ENCODE assay signal across 8 cellular contexts in the genomic region with DNA sequence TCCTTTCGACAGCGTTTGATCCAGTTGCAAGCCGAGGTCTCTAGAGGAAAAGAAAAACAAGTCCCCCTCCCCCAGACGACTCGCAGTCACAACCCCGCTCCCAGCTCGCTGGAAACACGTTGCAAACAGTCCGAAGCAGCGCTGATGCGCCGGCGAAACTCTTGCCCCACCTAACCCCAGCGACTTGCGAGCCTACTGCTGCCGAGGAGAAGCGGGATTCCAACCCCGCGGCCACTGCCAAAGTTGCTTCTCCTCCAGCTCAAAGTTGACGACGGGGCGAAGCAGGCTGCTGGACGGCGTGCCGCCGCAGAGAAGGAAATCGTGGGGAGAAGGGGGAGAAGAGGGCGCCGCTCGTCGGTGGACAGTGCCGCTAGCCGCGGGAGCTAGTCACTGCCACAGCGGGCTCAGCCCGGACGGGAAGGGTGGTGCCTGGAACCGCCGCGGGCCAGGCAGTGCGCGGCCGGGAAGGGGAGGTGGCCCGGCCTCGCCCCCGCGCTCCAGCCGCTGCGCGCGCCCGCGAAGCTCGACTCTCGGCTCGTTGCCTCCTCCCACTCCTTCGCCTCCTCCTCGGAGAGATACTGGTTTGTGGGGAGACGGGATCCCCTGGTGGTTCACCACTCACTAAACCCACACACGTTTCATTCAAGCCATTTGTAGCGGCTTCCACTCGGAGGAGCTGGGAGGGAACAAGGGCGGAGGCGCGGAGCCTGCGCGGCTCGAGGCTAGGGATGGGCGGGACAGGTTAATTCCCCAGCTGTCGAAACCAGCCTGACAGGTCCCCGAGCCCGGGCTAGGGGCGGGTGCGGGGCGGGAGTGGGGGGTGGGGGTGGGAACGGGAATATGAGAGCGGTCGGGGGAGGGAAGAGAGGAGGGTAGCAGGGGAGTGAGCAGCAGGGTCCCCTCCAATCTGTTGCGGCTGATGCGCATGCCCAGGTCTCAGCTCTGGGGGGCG. TPM values are rescaled to one million over a fixed set of nuclear protein-coding genes. Genes with fewer than 3 reads are reported as not detected.
A peak's percentile ranks its signal among the peaks of the same experiment; 100 is the strongest.
DNase-seq lines count a peak whose midpoint lies in the region; ATAC-seq and TF ChIP-seq lines count a peak whose summit lies in the region.

A gene with protein sequence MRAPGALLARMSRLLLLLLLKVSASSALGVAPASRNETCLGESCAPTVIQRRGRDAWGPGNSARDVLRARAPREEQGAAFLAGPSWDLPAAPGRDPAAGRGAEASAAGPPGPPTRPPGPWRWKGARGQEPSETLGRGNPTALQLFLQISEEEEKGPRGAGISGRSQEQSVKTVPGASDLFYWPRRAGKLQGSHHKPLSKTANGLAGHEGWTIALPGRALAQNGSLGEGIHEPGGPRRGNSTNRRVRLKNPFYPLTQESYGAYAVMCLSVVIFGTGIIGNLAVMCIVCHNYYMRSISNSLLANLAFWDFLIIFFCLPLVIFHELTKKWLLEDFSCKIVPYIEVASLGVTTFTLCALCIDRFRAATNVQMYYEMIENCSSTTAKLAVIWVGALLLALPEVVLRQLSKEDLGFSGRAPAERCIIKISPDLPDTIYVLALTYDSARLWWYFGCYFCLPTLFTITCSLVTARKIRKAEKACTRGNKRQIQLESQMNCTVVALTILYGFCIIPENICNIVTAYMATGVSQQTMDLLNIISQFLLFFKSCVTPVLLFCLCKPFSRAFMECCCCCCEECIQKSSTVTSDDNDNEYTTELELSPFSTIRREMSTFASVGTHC (minus strand): TSS at position 392 of the 952 bp plus-strand sequence. CDS start 816 bp downstream, outside the sequence.

- H3K27me3 Mint-ChIP-seq in CD14-positive monocyte (ENCODE audit: low read depth in 3 of 3) = peaks cover 49 to 67% (median 53%) of the 10 kb centered on the region in 3 donors
- peaks cover 61% of the 10 kb centered on the region for H3K27me3 Mint-ChIP-seq in activated naive CD8-positive, alpha-beta T cell treated with anti-CD3 and anti-CD28 coated beads, Interleukin-2, amount 50 U/mL, for 24 hours

- H3K4me2 ChIP-seq in osteoblast (ENCODE audit: insufficient read depth, low read length) (peak within 1 kb of the TSS; percentile 73), OCI-LY7 (ENCODE audit: low read length) (no peak within 1 kb of the TSS)

- no peaks in the 10 kb centered on the region for H4K20me1 ChIP-seq in osteoblast (ENCODE audit: insufficient read depth, low read length)
- no peaks in the 10 kb centered on the region for H4K20me1 ChIP-seq in OCI-LY7 (ENCODE audit: insufficient read depth, low read length)

- H3K27me3 ChIP-seq in osteoblast (ENCODE audit: insufficient read depth, low read length) = peaks cover 24% of the 10 kb centered on the region

- H3K4me1 ChIP-seq in osteoblast (ENCODE audit: insufficient read depth, low read length) (peaks cover 3% of the 10 kb centered on the region), OCI-LY7 (ENCODE audit: insufficient read depth, low read length, poor library complexity, severe bottlenecking) (no peaks in the 10 kb centered on the region)

- ATAC-seq in HG03342 (IDR thresholded peaks at IDR 0.05; ENCODE audit: unreplicated experiment) (peak; percentile 65), Right ventricle myocardium superior (ENCODE audit: poor library complexity) (peak; percentile 86)
- ATAC-seq in activated naive CD8-positive, alpha-beta T cell treated with anti-CD3 and anti-CD28 coated beads, Interleukin-2, amount 50 U/mL, for 24 hours = peak; percentile 75

- TF ChIP-seq CTCF in CD14-positive monocyte (IDR thresholded peaks at IDR 0.05) (no peak), osteoblast (IDR thresholded peaks at IDR 0.05; ENCODE audit: extremely low read depth, low read depth, low read length) (no peak), OCI-LY7 (conservative IDR thresholded peaks at IDR 0.05; ENCODE audit: low read length) (no peak)

- DNase-seq in CD14-positive monocyte (ENCODE audit: low spot score) = no peak
- peak; percentile 23 for DNase-seq in GM19238 (ENCODE audit: insufficient read length, low spot score)
- peak; percentile 96 for DNase-seq in NCI-H69 (lab: John Stamatoyannopoulos, UW)
- DNase-seq in activated naive CD8-positive, alpha-beta T cell treated with anti-CD3 and anti-CD28 coated beads, Interleukin-2, amount 50 U/mL, for 24 hours = peak; percentile 35
- DNase-seq in Right ventricle myocardium superior = peak; percentile 57
- DNase-seq in osteoblast (ENCODE audit: insufficient read length, low spot score, missing footprints) = peak; percentile 90
- no peak for DNase-seq in OCI-LY7 (ENCODE audit: low spot score)

- H3K9me2 ChIP-seq in OCI-LY7 (ENCODE audit: insufficient read depth, low read length) = no peaks in the 10 kb centered on the region

- H3K27ac ChIP-seq in osteoblast (ENCODE audit: low read depth, low read length) = no peak within 1 kb of the TSS
- H3K27ac ChIP-seq in OCI-LY7 (ENCODE audit: low read depth, low read length, poor library complexity, severe bottlenecking) = no peak within 1 kb of the TSS

- peak within 1 kb of the TSS; percentile 62 to 90 for H3K4me3 Mint-ChIP-seq in CD14-positive monocyte
- H3K4me3 Mint-ChIP-seq in activated naive CD8-positive, alpha-beta T cell treated with anti-CD3 and anti-CD28 coated beads, Interleukin-2, amount 50 U/mL, for 24 hours = peak within 1 kb of the TSS; percentile 70

- H3K4me3 ChIP-seq in osteoblast (ENCODE audit: insufficient read depth, low read length) (peak within 1 kb of the TSS; percentile 68), OCI-LY7 (ENCODE audit: low read depth, low read length, poor library complexity, severe bottlenecking) (no peak within 1 kb of the TSS)

- no peak within 1 kb of the TSS for H3K27ac Mint-ChIP-seq in CD14-positive monocyte
- H3K27ac Mint-ChIP-seq in activated naive CD8-positive, alpha-beta T cell treated with anti-CD3 and anti-CD28 coated beads, Interleukin-2, amount 50 U/mL, for 24 hours = no peak within 1 kb of the TSS

- intact Hi-C loops in CD14-positive monocyte (cut with micrococcal nuclease) = no loop called here
- intact Hi-C loops in Right ventricle myocardium superior (cut with DNase I) = no loop called here
- intact Hi-C loops in OCI-LY7 (cut with micrococcal nuclease; ENCODE audit: unreplicated experiment) = no loop called here

- BruUV-seq in OCI-LY7 (replicated peaks; lab: Mats Ljungman, UMichigan) = no TSS peak

- H3K79me2 ChIP-seq in osteoblast (ENCODE audit: insufficient read depth, low read length) = no peaks in the 10 kb centered on the region
- no peaks in the 10 kb centered on the region for H3K79me2 ChIP-seq in OCI-LY7 (ENCODE audit: insufficient read depth, low read depth, low read length)

- H2AFZ ChIP-seq in osteoblast (ENCODE audit: low read length) (peak within 1 kb of the TSS; percentile 85), OCI-LY7 (ENCODE audit: low read length) (no peak within 1 kb of the TSS)

- H3K36me3 ChIP-seq in osteoblast (ENCODE audit: insufficient read depth, low read length) (no peaks in the 10 kb centered on the region), OCI-LY7 (ENCODE audit: insufficient read depth, low read length) (no peaks in the 10 kb centered on the region)

- CTCF ChIA-PET in OCI-LY7 (lab: Charles Lee; ENCODE audit: unreplicated experiment) = no interaction called here

- POLR2A ChIA-PET in OCI-LY7 (lab: Charles Lee) = no interaction called here

- peaks cover 0 to 5% of the 10 kb centered on the region in 2 donors for H3K36me3 Mint-ChIP-seq in CD14-positive monocyte
- no peaks in the 10 kb centered on the region for H3K36me3 Mint-ChIP-seq in activated naive CD8-positive, alpha-beta T cell treated with anti-CD3 and anti-CD28 coated beads, Interleukin-2, amount 50 U/mL, for 24 hours (ENCODE audit: low read depth)

- peaks cover 0 to 19% (median 15%) of the 10 kb centered on the region in 7 donors for H3K9me3 Mint-ChIP-seq in CD14-positive monocyte
- H3K9me3 Mint-ChIP-seq in activated naive CD8-positive, alpha-beta T cell treated with anti-CD3 and anti-CD28 coated beads, Interleukin-2, amount 50 U/mL, for 24 hours = no peaks in the 10 kb centered on the region

- H3K9me3 ChIP-seq in osteoblast (ENCODE audit: low read depth, low read length) (no peaks in the 10 kb centered on the region), OCI-LY7 (ENCODE audit: low read length) (no peaks in the 10 kb centered on the region)

- peaks cover 10% of the 10 kb centered on the region for H3K4me1 Mint-ChIP-seq in CD14-positive monocyte
- H3K4me1 Mint-ChIP-seq in activated naive CD8-positive, alpha-beta T cell treated with anti-CD3 and anti-CD28 coated beads, Interleukin-2, amount 50 U/mL, for 24 hours = peaks cover 16% of the 10 kb centered on the region

RNA-seq across cellular contexts. Expression of the gene that starts here (rescaled TPM):
- not detected for polyA plus RNA-seq in CD14-positive monocyte
- total RNA-seq in Right ventricle myocardium superior (not detected), osteoblast (under 0.01 and 0.29 TPM in 2 replicates), OCI-LY7 (2022) (not detected in 2 replicates)
- total RNA-seq in OCI-LY7 (2014; rRNA removed; shearing (Covaris generic)) = not detected in 2 replicates

Comparison
In these comparisons a context has a peak if more than half of its experiments do, and no peak if none do; other contexts are left out.
1. Peak in DNase-seq and ATAC-seq in Right ventricle myocardium superior; RNA of the gene not detected or under 1 TPM.
2. Peak in DNase-seq, H3K4me3 ChIP-seq and H3K4me2 ChIP-seq in osteoblast; RNA of the gene not detected or under 1 TPM.
3. DNase-seq: peak in GM19238 (single experiment), NCI-H69 (single experiment) and activated naive CD8-positive, alpha-beta T cell treated with anti-CD3 and anti-CD28 coated beads, Interleukin-2, amount 50 U/mL, for 24 hours (single experiment); none in CD14-positive monocyte (single experiment) and OCI-LY7 (single experiment).
4. Peak in every context shown above with its lines, with median percentiles within 50 percentile points of each other: ATAC-seq.